8 cellular contexts compared by ENCODE assay signal in the genomic region with DNA sequence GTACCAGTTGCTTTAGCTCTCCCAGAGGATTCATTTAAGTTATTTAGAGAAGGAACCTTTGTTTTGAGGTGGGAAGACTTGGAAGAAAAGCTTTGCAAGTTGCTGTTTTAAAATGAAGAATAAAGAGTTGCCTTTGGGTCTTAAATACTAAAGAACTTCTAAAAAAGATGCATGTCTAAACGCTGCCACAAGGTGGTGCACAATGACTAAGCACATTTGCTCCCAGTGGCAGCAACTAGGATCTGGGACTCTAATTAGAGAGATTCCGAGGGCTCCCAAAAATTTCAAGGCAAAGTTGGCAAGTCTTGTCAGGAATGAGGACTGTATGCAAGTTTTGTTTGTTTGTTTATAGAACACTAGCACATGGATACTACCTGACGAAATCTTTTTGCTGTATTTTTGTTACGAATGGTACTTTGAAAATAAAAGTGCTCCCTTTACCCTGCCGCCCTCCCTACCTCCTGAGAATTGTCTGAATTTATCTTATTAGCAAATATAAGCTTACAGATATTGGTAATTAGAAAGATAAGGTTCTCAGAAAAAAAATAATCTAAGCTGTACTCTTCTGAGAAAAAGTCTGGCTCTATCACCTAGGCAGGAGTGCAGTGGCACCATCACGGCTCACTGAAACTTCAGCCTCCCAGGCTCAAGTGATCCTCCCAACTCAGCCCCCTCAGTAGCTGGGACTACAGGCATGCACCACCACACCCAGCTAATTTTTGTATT.
DNase-seq lines count a peak whose midpoint lies in the region; ATAC-seq and TF ChIP-seq lines count a peak whose summit lies in the region.

No MANE protein-coding gene starts in this region.

- CTCF ChIA-PET in PC-9 (lab: Charles Lee), result interaction anchor here (0.6 kb wide), 1 partner anchor 1018 kb away, joined by 3 read pairs; no protein-coding TSS in a partner anchor

- H3K27me3 ChIP-seq in PC-9 (ENCODE audit: insufficient read depth, low read depth), result no peaks in the 10 kb centered on the region
- H3K27me3 ChIP-seq in cardiac muscle cell, result no peaks in the 10 kb centered on the region
- no peaks in the 10 kb centered on the region for H3K27me3 ChIP-seq in psoas muscle (ENCODE audit: insufficient read depth in 3 of 3, low read length in 2 of 3)

- TF ChIP-seq CTCF in PC-9 (conservative IDR thresholded peaks at IDR 0.05) (peak; percentile 97), cardiac muscle cell (IDR thresholded peaks at IDR 0.05; ENCODE audit: low read depth, low read length) (peak; percentile 79), psoas muscle (IDR thresholded peaks at IDR 0.05) (peak; percentile 80)

- no peak overlapping the region for H2AFZ ChIP-seq in PC-9

- H3K9me2 ChIP-seq in PC-9 (ENCODE audit: insufficient read depth), result no peaks in the 10 kb centered on the region

- H3K4me1 ChIP-seq in PC-9 (replicated peaks; ENCODE audit: insufficient read depth), result no peaks in the 10 kb centered on the region
- H3K4me1 ChIP-seq in cardiac muscle cell (ENCODE audit: low read depth), result no peaks in the 10 kb centered on the region
- peaks cover 11% of the 10 kb centered on the region for H3K4me1 ChIP-seq in psoas muscle

- WGBS in psoas muscle, 3 donors, result 41 to 48% (median 43%) methylated on average over 6 of the region's 6 CpGs

- peak; percentile 66 for ATAC-seq in GM18858 (IDR thresholded peaks at IDR 0.05; ENCODE audit: unreplicated experiment)
- ATAC-seq in psoas muscle, result peak; percentile 75 to 94 (median 84)
- no peak for ATAC-seq in GM21528 (IDR thresholded peaks at IDR 0.05; ENCODE audit: low FRiP score, unreplicated experiment)

- H4K20me1 ChIP-seq in PC-9 (ENCODE audit: insufficient read depth), result no peaks in the 10 kb centered on the region

- BruUV-seq in PC-9 (replicated peaks; lab: Mats Ljungman, UMichigan), result no TSS peak

- H3K9me3 ChIP-seq in PC-9 (ENCODE audit: insufficient read depth, low read depth) (no peaks in the 10 kb centered on the region), cardiac muscle cell (ENCODE audit: low read depth) (no peaks in the 10 kb centered on the region), psoas muscle (no peaks in the 10 kb centered on the region)

- no peaks in the 10 kb centered on the region for H3K36me3 ChIP-seq in PC-9 (ENCODE audit: low read depth)
- H3K36me3 ChIP-seq in cardiac muscle cell, result no peaks in the 10 kb centered on the region
- H3K36me3 ChIP-seq in psoas muscle (ENCODE audit: insufficient read depth in 1 of 2, low read depth in 1 of 2), result no peaks in the 10 kb centered on the region

- DNase-seq in AML-193 (lab: John Stamatoyannopoulos, UW) (peak; percentile 15 to 44), PC-9 (peak; percentile 37 to 66), cardiac muscle cell (ENCODE audit: low read depth in 1 of 2, low spot score in 1 of 2) (peak; percentile 74 to 86), psoas muscle (no peak)
- peak; percentile 25 for DNase-seq in activated naive CD4-positive, alpha-beta T cell treated with anti-CD3 and anti-CD28 coated beads, Interleukin-2, amount 50 U/mL, for 16 hours

- H3K79me2 ChIP-seq in PC-9 (ENCODE audit: low read depth), result no peaks in the 10 kb centered on the region

- H3K4me2 ChIP-seq in PC-9, result no peak overlapping the region

- no peaks in the 10 kb centered on the region for H3F3A ChIP-seq in PC-9 (ENCODE audit: insufficient read depth, low read depth)

- POLR2A ChIA-PET in PC-9 (lab: Charles Lee; ENCODE audit: unreplicated experiment), result no interaction called here

- intact Hi-C loops in PC-9 (cut with micrococcal nuclease; ENCODE audit: unreplicated experiment), result loop anchor here (2.0 to 5.0 kb wide), 4 partner anchors 120 to 1009 kb away; a partner anchor contains a TSS
- intact Hi-C loops in psoas muscle (cut with DNase I), result loop anchor here (2.0 to 10.0 kb wide), 5 partner anchors 118 to 644 kb away; a partner anchor contains a TSS

- TF ChIP-seq RAD21 in Ishikawa (IDR thresholded peaks at IDR 0.05; ENCODE audit: low read depth), result peak; percentile 90

- TF ChIP-seq EP300 in Ishikawa (IDR thresholded peaks at IDR 0.05; ENCODE audit: borderline replicate concordance), result no peak

- H3K27ac ChIP-seq in PC-9 (no peak overlapping the region), cardiac muscle cell (no peak overlapping the region), psoas muscle (peak overlapping the region; percentile 58)

- no peak overlapping the region for H3K4me3 ChIP-seq in PC-9
- H3K4me3 ChIP-seq in cardiac muscle cell, result no peak overlapping the region
- H3K4me3 ChIP-seq in psoas muscle, result peak overlapping the region; percentile 54

TF ChIP-seq in Ishikawa, 13 proteins besides CTCF, POLR2A, EP300 and RAD21:
- TF ChIP-seq NFIC (IDR thresholded peaks at IDR 0.05) (no peak), TCF12 (IDR thresholded peaks at IDR 0.05; ENCODE audit: low read depth) (no peak)
TF ChIP-seq in Ishikawa: peak in this region for 0.

Comparison
In these comparisons a context has a peak if more than half of its experiments do, and no peak if none do; other contexts are left out.
1. DNase-seq: peak in AML-193 (2 of 2), PC-9 (2 of 2), activated naive CD4-positive, alpha-beta T cell treated with anti-CD3 and anti-CD28 coated beads, Interleukin-2, amount 50 U/mL, for 16 hours (single experiment) and cardiac muscle cell (2 of 2); none in psoas muscle (0 of 2).
2. Peak in every context shown above with its lines, with median percentiles within 50 percentile points of each other: CTCF ChIP-seq.